Comparison of ENCODE assay signal across 16 cellular contexts in the genomic region with DNA sequence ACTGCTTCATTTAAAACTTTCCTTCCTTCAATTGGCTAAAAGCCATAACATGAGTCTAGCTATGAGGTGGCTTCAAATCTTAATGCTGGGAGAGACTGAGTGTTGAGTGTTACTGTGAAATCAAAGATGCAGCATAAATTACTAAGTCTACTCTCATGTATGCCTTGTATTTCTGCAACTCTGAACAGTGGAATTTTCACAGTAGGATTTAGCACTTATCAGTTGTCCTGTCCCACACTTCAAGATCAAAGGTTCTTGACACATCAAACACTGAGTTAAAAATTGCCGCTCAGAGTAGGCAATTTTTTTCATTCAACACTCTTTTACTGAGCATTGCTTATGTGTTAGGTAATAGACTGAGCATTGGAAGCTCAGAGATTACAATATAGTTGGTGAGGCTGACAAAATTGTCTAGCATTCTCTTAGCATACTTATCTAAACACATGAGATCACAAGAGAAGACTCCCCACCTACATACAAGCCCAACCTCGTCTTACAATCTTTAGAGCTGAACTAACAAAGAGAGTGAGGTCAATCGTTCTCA. TPM values are rescaled to one million over a fixed set of nuclear protein-coding genes. Genes with fewer than 3 reads are reported as not detected.
DNase-seq lines count a peak whose midpoint lies in the region; ATAC-seq and TF ChIP-seq lines count a peak whose summit lies in the region.
"Had no signal": no experiment of that assay in that cellular context is flagged by ENCODE, and none has a peak within 500 bp of the region (broad histone marks: within the 10 kb centered on the region; RNA-seq: fewer than 3 reads in every experiment).

No MANE protein-coding gene starts in this region.

- no peak overlapping the region for H2BK5ac ChIP-seq in neuronal stem cell (ENCODE audit: low read length)

- H4K91ac ChIP-seq in neuronal stem cell (ENCODE audit: low read depth, low read length, poor library complexity) = no peak overlapping the region

- no peak overlapping the region for H3K4me2 ChIP-seq in neuronal stem cell (ENCODE audit: insufficient read depth, low read length, poor library complexity, severe bottlenecking)

- intact Hi-C loops in lower lobe of right lung (cut with DNase I) = no loop called here
- intact Hi-C loops in tibial artery (cut with DNase I; ENCODE audit: low total_unique reads) = no loop called here

- no peak overlapping the region for H3K18ac ChIP-seq in neuronal stem cell (ENCODE audit: low read length)

- no peak overlapping the region for H3K14ac ChIP-seq in neuronal stem cell (ENCODE audit: low read length)

- peaks cover 8% of the 10 kb centered on the region for H3K4me1 ChIP-seq in lower lobe of right lung
- H3K4me1 ChIP-seq in tibial artery = peaks cover 0 to 7% (median 1%) of the 10 kb centered on the region in 4 donors
- no peaks in the 10 kb centered on the region for H3K4me1 ChIP-seq in neuronal stem cell (ENCODE audit: control insufficient read depth in 2 of 2, insufficient read depth in 1 of 2, low read depth in 1 of 2, low read length in 2 of 2)

- H3K4me3 ChIP-seq in AG10803 (ENCODE audit: low read length) (no peak overlapping the region), epithelial cell of esophagus (ENCODE audit: low read length) (no peak overlapping the region), lower lobe of right lung (no peak overlapping the region), tibial artery (no peak overlapping the region), neuronal stem cell (ENCODE audit: low read length in 2 of 2) (no peak overlapping the region)
- H3K4me3 ChIP-seq: thoracic aorta had no signal

- H2BK15ac ChIP-seq in neuronal stem cell (ENCODE audit: low read length) = no peak overlapping the region

- H3K27ac ChIP-seq in lower lobe of right lung (no peak overlapping the region), tibial artery (no peak overlapping the region), neuronal stem cell (replicated peaks; ENCODE audit: low read length) (no peak overlapping the region)
- H3K27ac ChIP-seq: thoracic aorta had no signal

- H3K27me3 ChIP-seq in lower lobe of right lung (ENCODE audit: low read depth) (no peaks in the 10 kb centered on the region), tibial artery (no peaks in the 10 kb centered on the region), neuronal stem cell (ENCODE audit: control insufficient read depth in 3 of 3, insufficient read depth in 3 of 3, low read depth in 1 of 3, low read length in 3 of 3) (no peaks in the 10 kb centered on the region)

- no CpG with 5 or more reads among the region's 3 CpGs for WGBS in neuronal stem cell (ENCODE audit: extremely low coverage in 2 of 2, insufficient read length in 2 of 2, insufficient replicate concordance in 1 of 2), 2 donors

- DNase-seq in AG10803 (ENCODE audit: low read depth) = peak; percentile 43
- DNase-seq in M059J (ENCODE audit: low read depth) = peak; percentile 64
- DNase-seq in epithelial cell of esophagus (ENCODE audit: low read depth) = peak; percentile 65
- no peak for DNase-seq in lower lobe of right lung
- no peak for DNase-seq in tibial artery
- no peak for DNase-seq in neuronal stem cell (ENCODE audit: low spot score)
- DNase-seq: activated naive CD4-positive, alpha-beta T cell treated with anti-CD3 and anti-CD28 coated beads, Interleukin-2, amount 10 ng/mL, durations not matched to agents 7 days and 5 days; COR-L47; GDM1; left cardiac atrium; NCI-H1694; NCI-H526 treated with DMSO at 0.1 percent for 48 hours; T-cell had no signal

- ATAC-seq in lower lobe of right lung (peak; percentile 48 to 61), HG02840 (IDR thresholded peaks at IDR 0.05; ENCODE audit: low FRiP score, unreplicated experiment) (no peak), HG03565 (IDR thresholded peaks at IDR 0.05; ENCODE audit: unreplicated experiment) (no peak)
- ATAC-seq: T-cell had no signal

- H3K79me1 ChIP-seq in neuronal stem cell (ENCODE audit: low read depth, low read length) = no peaks in the 10 kb centered on the region

- no peaks in the 10 kb centered on the region for H3K36me3 ChIP-seq in lower lobe of right lung
- no peaks in the 10 kb centered on the region for H3K36me3 ChIP-seq in tibial artery
- no peaks in the 10 kb centered on the region for H3K36me3 ChIP-seq in neuronal stem cell (replicated peaks in 1 of 2; ENCODE audit: control insufficient read depth in 2 of 2, insufficient read depth in 2 of 2, low read length in 2 of 2)
- H3K36me3 ChIP-seq: thoracic aorta had no signal

- TF ChIP-seq CTCF in AG10803 (conservative IDR thresholded peaks at IDR 0.05; ENCODE audit: low read length) = no peak
- TF ChIP-seq CTCF in epithelial cell of esophagus (IDR thresholded peaks at IDR 0.05; ENCODE audit: insufficient read depth, low read depth, low read length, missing control alignments) = no peak
- no peak for TF ChIP-seq CTCF in lower lobe of right lung (IDR thresholded peaks at IDR 0.05)
- TF ChIP-seq CTCF in tibial artery (IDR thresholded peaks at IDR 0.05) = no peak

- H2BK12ac ChIP-seq in neuronal stem cell (ENCODE audit: low read length) = no peak overlapping the region

- H3K23ac ChIP-seq in neuronal stem cell (ENCODE audit: low read depth, low read length, poor library complexity) = no peak overlapping the region

- H3K9ac ChIP-seq in neuronal stem cell (ENCODE audit: low read depth, low read length, poor library complexity) = no peak overlapping the region

- no peak overlapping the region for H3K4ac ChIP-seq in neuronal stem cell (ENCODE audit: low read length)

- H3K9me3 ChIP-seq in lower lobe of right lung = no peaks in the 10 kb centered on the region
- no peaks in the 10 kb centered on the region for H3K9me3 ChIP-seq in tibial artery
- H3K9me3 ChIP-seq in neuronal stem cell (replicated peaks in 1 of 2; ENCODE audit: control insufficient read depth in 2 of 2, insufficient read depth in 1 of 2, low read depth in 1 of 2, low read length in 2 of 2) = no peaks in the 10 kb centered on the region
- H3K9me3 ChIP-seq: thoracic aorta had no signal

- H2BK120ac ChIP-seq in neuronal stem cell (ENCODE audit: low read depth, low read length) = no peak overlapping the region

- H2AK5ac ChIP-seq in neuronal stem cell (ENCODE audit: low read depth, low read length) = no peak overlapping the region

- H4K8ac ChIP-seq in neuronal stem cell (ENCODE audit: low read depth, low read length) = no peak overlapping the region

- no peak overlapping the region for H2AFZ ChIP-seq in neuronal stem cell (ENCODE audit: low read length)

RNA-seq across cellular contexts. Expression of gene ADORA3, which starts 56.4 kb away (rescaled TPM):
- total RNA-seq in M059J (2014; rRNA removed; shearing (Covaris generic)) = not detected in 2 replicates
- total RNA-seq in lower lobe of right lung = 10.3 TPM
- not detected for polyA plus RNA-seq in neuronal stem cell (2013, experiment 1 of 2)
- polyA plus RNA-seq in neuronal stem cell (2013, experiment 2 of 2) = not detected

RNA-seq across cellular contexts. Expression of gene TMIGD3, which starts 56.4 kb away (rescaled TPM):
- total RNA-seq in M059J (2014; rRNA removed; shearing (Covaris generic)) = not detected in 2 replicates
- 9.0 TPM for total RNA-seq in lower lobe of right lung
- not detected for polyA plus RNA-seq in neuronal stem cell (2013, experiment 1 of 2)
- polyA plus RNA-seq in neuronal stem cell (2013, experiment 2 of 2) = not detected
- total RNA-seq: T-cell had no signal

RNA-seq across cellular contexts. Expression of gene RAP1A, which starts 59.8 kb away (rescaled TPM):
- 40.5 and 68.7 TPM in 2 replicates for total RNA-seq in M059J (2014; rRNA removed; shearing (Covaris generic))
- 134 TPM for total RNA-seq in lower lobe of right lung
- polyA plus RNA-seq in neuronal stem cell (2013, experiment 1 of 2) = 39.5 TPM
- polyA plus RNA-seq in neuronal stem cell (2013, experiment 2 of 2) = 39.3 TPM

Comparison
In these comparisons a context has a peak if more than half of its experiments do, and no peak if none do; other contexts are left out.
1. DNase-seq: peak in AG10803 (single experiment), M059J (single experiment) and epithelial cell of esophagus (single experiment); none in lower lobe of right lung (single experiment), tibial artery (0 of 2) and neuronal stem cell (single experiment).
2. ATAC-seq: peak in lower lobe of right lung (2 of 2); none in HG02840 (single experiment) and HG03565 (single experiment).
3. RNA of gene ADORA3, which starts 56.4 kb away (total RNA-seq): 10.3 TPM in lower lobe of right lung (single experiment); not detected in M059J; every median in the first group is over 10 times any median in the second.